In genomic region chr1:84573967-84574842, GRCh38 we compare ENCODE assay signal across 8 cellular contexts. TPM values are rescaled to one million over a fixed set of nuclear protein-coding genes. Genes with fewer than 3 reads are reported as not detected.
DNase-seq lines count a peak whose midpoint lies in the region; ATAC-seq and TF ChIP-seq lines count a peak whose summit lies in the region.

CTBS (minus strand) TSS chr1:84574440; CDS start chr1:84574415, 25 bp downstream.

- TF ChIP-seq CTCF in GM10266 (IDR thresholded peaks at IDR 0.05; ENCODE audit: control insufficient read depth, insufficient read depth, low read depth, missing control alignments) (no peak), osteocyte (IDR thresholded peaks at IDR 0.05) (no peak)

- H3K4me3 Mint-ChIP-seq in activated naive CD8-positive, alpha-beta T cell treated with anti-CD3 and anti-CD28 coated beads, Interleukin-2, amount 10 ng/mL, durations not matched to agents 7 days and 5 days = peak within 1 kb of the TSS; percentile 97
- H3K4me3 Mint-ChIP-seq in osteocyte (ENCODE audit: unreplicated experiment) = peak within 1 kb of the TSS; percentile 93

- peak within 1 kb of the TSS; percentile 100 for H3K27ac ChIP-seq in thymus (ENCODE audit: low read depth)

- POLR2A ChIA-PET in activated naive CD8-positive, alpha-beta T cell treated with anti-CD3 and anti-CD28 coated beads, Interleukin-2, amount 10 ng/mL, durations not matched to agents 7 days and 5 days (lab: Charles Lee) = interaction anchor here (0.6 to 3.5 kb wide), 29 partner anchors 8 to 702 kb away, joined by 3 to 84 read pairs (median 4); partner anchors contain the start of genes BCL10, C1orf52, GNG5 and PRKACB

- no peaks in the 10 kb centered on the region for H3K27me3 ChIP-seq in thymus (ENCODE audit: control insufficient read depth, insufficient read depth)

- under 1% methylated on average over 67 of the region's 67 CpGs for WGBS in thymus

- peaks cover 25% of the 10 kb centered on the region for H3K36me3 Mint-ChIP-seq in activated naive CD8-positive, alpha-beta T cell treated with anti-CD3 and anti-CD28 coated beads, Interleukin-2, amount 10 ng/mL, durations not matched to agents 7 days and 5 days
- peaks cover 16% of the 10 kb centered on the region for H3K36me3 Mint-ChIP-seq in osteocyte (ENCODE audit: unreplicated experiment)

- peaks cover 4% of the 10 kb centered on the region for H3K4me1 ChIP-seq in thymus (ENCODE audit: control insufficient read depth, insufficient read depth, low read length)

- H3K4me3 ChIP-seq in thymus (ENCODE audit: low read length) = peak within 1 kb of the TSS; percentile 99

- H3K4me1 Mint-ChIP-seq in activated naive CD8-positive, alpha-beta T cell treated with anti-CD3 and anti-CD28 coated beads, Interleukin-2, amount 10 ng/mL, durations not matched to agents 7 days and 5 days = peaks cover 29% of the 10 kb centered on the region
- H3K4me1 Mint-ChIP-seq in osteocyte (ENCODE audit: unreplicated experiment) = peaks cover 28% of the 10 kb centered on the region

- no peaks in the 10 kb centered on the region for H3K27me3 Mint-ChIP-seq in activated naive CD8-positive, alpha-beta T cell treated with anti-CD3 and anti-CD28 coated beads, Interleukin-2, amount 10 ng/mL, durations not matched to agents 7 days and 5 days
- no peaks in the 10 kb centered on the region for H3K27me3 Mint-ChIP-seq in osteocyte (ENCODE audit: unreplicated experiment)

- DNase-seq in GM10266 (ENCODE audit: extremely low spot score) (peak; percentile 95), NCI-H1048 (lab: John Stamatoyannopoulos, UW) (peak; percentile 76), SKM-1 treated with dmso at 0.1 percent for 144 hours (lab: John Stamatoyannopoulos, UW; ENCODE audit: unreplicated experiment) (peak; percentile 85), head of caudate nucleus (peak; percentile 55 to 95 (median 87)), osteocyte (ENCODE audit: extremely low spot score, unreplicated experiment) (peak; percentile 95)
- peak; percentile 88 for DNase-seq in activated naive CD8-positive, alpha-beta T cell treated with anti-CD3 and anti-CD28 coated beads, Interleukin-2, amount 10 ng/mL, durations not matched to agents 7 days and 5 days

- H3K27ac Mint-ChIP-seq in activated naive CD8-positive, alpha-beta T cell treated with anti-CD3 and anti-CD28 coated beads, Interleukin-2, amount 10 ng/mL, durations not matched to agents 7 days and 5 days = peak within 1 kb of the TSS; percentile 100
- peak within 1 kb of the TSS; percentile 99 for H3K27ac Mint-ChIP-seq in osteocyte (ENCODE audit: unreplicated experiment)

- peak; percentile 86 for ATAC-seq in HG02588 (IDR thresholded peaks at IDR 0.05; ENCODE audit: unreplicated experiment)
- ATAC-seq in activated naive CD8-positive, alpha-beta T cell treated with anti-CD3 and anti-CD28 coated beads, Interleukin-2, amount 10 ng/mL, durations not matched to agents 7 days and 5 days (ENCODE audit: low read depth) = peak; percentile 89

- no peaks in the 10 kb centered on the region for H3K9me3 ChIP-seq in thymus (ENCODE audit: control insufficient read depth)

- peaks cover 6% of the 10 kb centered on the region for H3K36me3 ChIP-seq in thymus (ENCODE audit: control insufficient read depth, insufficient read depth)

- intact Hi-C loops in head of caudate nucleus (cut with DNase I) = loop anchor here (5.0 kb wide), 1 partner anchor 67 kb away; the partner anchor contains the start of genes GNG5 and SPATA1

- no peaks in the 10 kb centered on the region for H3K9me3 Mint-ChIP-seq in activated naive CD8-positive, alpha-beta T cell treated with anti-CD3 and anti-CD28 coated beads, Interleukin-2, amount 10 ng/mL, durations not matched to agents 7 days and 5 days
- no peaks in the 10 kb centered on the region for H3K9me3 Mint-ChIP-seq in osteocyte (ENCODE audit: unreplicated experiment)

RNA-seq across cellular contexts. Expression of gene CTBS, which starts in this region (rescaled TPM):
- total RNA-seq in activated naive CD8-positive, alpha-beta T cell treated with anti-CD3 and anti-CD28 coated beads, Interleukin-2, amount 10 ng/mL, durations not matched to agents 7 days and 5 days = 10 to 100 TPM; 17.0 to 17.3 TPM
- 18.3 and 20.2 TPM in 2 replicates for total RNA-seq in osteocyte
- polyA plus RNA-seq in thymus = 12.5 TPM

Comparison
In these comparisons a context has a peak if more than half of its experiments do, and no peak if none do; other contexts are left out.
1. Peak in every context shown above with its lines: DNase-seq, ATAC-seq, H3K4me3 ChIP-seq and H3K27ac ChIP-seq.